8 cellular contexts compared by ENCODE assay signal in genomic region chr6:161038229-161039003, GRCh38. TPM values are rescaled to one million over a fixed set of nuclear protein-coding genes. Genes with fewer than 3 reads are reported as not detected.
DNase-seq lines count a peak whose midpoint lies in the region; ATAC-seq and TF ChIP-seq lines count a peak whose summit lies in the region.

No MANE protein-coding gene starts in this region.

- intact Hi-C loops in prostate gland (cut with DNase I) = no loop called here

- 41% methylated on average over 3 of the region's 3 CpGs for WGBS in prostate gland

- peaks cover 6% of the 10 kb centered on the region for H3K4me1 ChIP-seq in prostate gland (replicated peaks)

- H3K9me3 ChIP-seq in prostate gland = no peaks in the 10 kb centered on the region

- no peak overlapping the region for H3K27ac ChIP-seq in prostate gland

- peak; percentile 88 for ATAC-seq in GM21529 (IDR thresholded peaks at IDR 0.05; ENCODE audit: unreplicated experiment)

- no peak for TF ChIP-seq POLR2A in prostate gland (IDR thresholded peaks at IDR 0.05)

- DNase-seq in ELR (ENCODE audit: low read depth) = peak; percentile 95
- DNase-seq in HK-2 (ENCODE audit: unreplicated experiment) = peak; percentile 79
- peak; percentile 92 for DNase-seq in epithelial cell of esophagus (ENCODE audit: low read depth)
- DNase-seq in retinal pigment epithelial cell (ENCODE audit: low read depth) = peak; percentile 34
- no peak for DNase-seq in prostate gland (ENCODE audit: low spot score)
- no peak for DNase-seq in COR-L47 (lab: John Stamatoyannopoulos, UW)
- no peak for DNase-seq in NCI-H82 (lab: John Stamatoyannopoulos, UW)

- H3K27me3 ChIP-seq in prostate gland (replicated peaks; ENCODE audit: insufficient read depth) = no peaks in the 10 kb centered on the region

- no peak overlapping the region for H3K4me3 ChIP-seq in epithelial cell of esophagus (ENCODE audit: low read length)
- H3K4me3 ChIP-seq in retinal pigment epithelial cell (ENCODE audit: low read length) = no peak overlapping the region
- H3K4me3 ChIP-seq in prostate gland = no peak overlapping the region

- no peaks in the 10 kb centered on the region for H3K36me3 ChIP-seq in prostate gland

- TF ChIP-seq CTCF in epithelial cell of esophagus (IDR thresholded peaks at IDR 0.05; ENCODE audit: insufficient read depth, low read depth, low read length, missing control alignments) (peak; percentile 31), retinal pigment epithelial cell (conservative IDR thresholded peaks at IDR 0.05; ENCODE audit: low read depth, low read length) (peak; percentile 16), prostate gland (IDR thresholded peaks at IDR 0.05) (no peak)

RNA-seq across cellular contexts. Expression of gene MAP3K4, which starts 46.8 kb away (rescaled TPM):
- total RNA-seq in prostate gland = 10 to 100 TPM; 26.2 to 59.2 TPM

Comparison
In these comparisons a context has a peak if more than half of its experiments do, and no peak if none do; other contexts are left out.
1. DNase-seq: peak in ELR (single experiment), HK-2 (single experiment), epithelial cell of esophagus (single experiment) and retinal pigment epithelial cell (single experiment); none in prostate gland (single experiment), COR-L47 (single experiment) and NCI-H82 (single experiment).
2. CTCF ChIP-seq: peak in epithelial cell of esophagus (single experiment) and retinal pigment epithelial cell (single experiment); none in prostate gland (0 of 4).